Comparison of ENCODE assay signal across 11 cellular contexts in genomic region chr17:79006001-79006400, GRCh38. TPM values are rescaled to one million over a fixed set of nuclear protein-coding genes. Genes with fewer than 3 reads are reported as not detected.
DNase-seq lines count a peak whose midpoint lies in the region; ATAC-seq, FAIRE-seq and TF ChIP-seq lines count a peak whose summit lies in the region.
"Had no signal": no experiment of that assay in that cellular context is flagged by ENCODE, and none has a peak within 500 bp of the region (broad histone marks: within the 10 kb centered on the region; RNA-seq: fewer than 3 reads in every experiment).

No MANE protein-coding gene starts in this region.

- peaks cover 35% of the 10 kb centered on the region for H3K4me1 Mint-ChIP-seq in T-helper 2 cell treated with Interferon-gamma antibody and Interleukin-4, amounts not matched to agents 5 μg/mL and 100 μg/mL, for 36 hours (ENCODE audit: low read depth)

- H3K27ac ChIP-seq in Peyer's patch: peak overlapping the region in 3 of 4 donors; percentile 76 to 87 (median 78)
- H3K27ac ChIP-seq in keratinocyte (ENCODE audit: control insufficient read depth, insufficient read depth, low read length): peak overlapping the region; percentile 27
- H3K27ac ChIP-seq in sigmoid colon: no peak overlapping the region
- H3K27ac ChIP-seq: HL-60 had no signal

- H3K9me1 ChIP-seq in keratinocyte (ENCODE audit: control insufficient read depth, extremely low read depth, insufficient read depth, low read length): peaks cover 2% of the 10 kb centered on the region

- H3K36me3 Mint-ChIP-seq in T-helper 2 cell treated with Interferon-gamma antibody and Interleukin-4, amounts not matched to agents 5 μg/mL and 100 μg/mL, for 36 hours (ENCODE audit: low read depth): peaks cover 17% of the 10 kb centered on the region

- no peak for TF ChIP-seq POLR2A in Peyer's patch (IDR thresholded peaks at IDR 0.05)
- no peak for TF ChIP-seq POLR2A in sigmoid colon (IDR thresholded peaks at IDR 0.05)

- intact Hi-C loops in sigmoid colon (cut with DNase I): no loop called here

- no peak overlapping the region for H2AFZ ChIP-seq in keratinocyte (ENCODE audit: control insufficient read depth, low read length)

- H3K4me2 ChIP-seq in keratinocyte (ENCODE audit: control insufficient read depth, extremely low read depth, insufficient read depth, low read depth, low read length): peak overlapping the region; percentile 59

- H3K4me1 ChIP-seq in Peyer's patch (peaks cover 10 to 69% (median 17%) of the 10 kb centered on the region in 4 donors), keratinocyte (ENCODE audit: control insufficient read depth, extremely low read depth, insufficient read depth, low read length) (peaks cover 43% of the 10 kb centered on the region), sigmoid colon (peaks cover 0 to 42% (median 32%) of the 10 kb centered on the region in 4 donors)

- no peaks in the 10 kb centered on the region for H3K9me3 ChIP-seq in Peyer's patch
- no peaks in the 10 kb centered on the region for H3K9me3 ChIP-seq in keratinocyte (ENCODE audit: control insufficient read depth, low read depth, low read length)
- H3K9me3 ChIP-seq in sigmoid colon: no peaks in the 10 kb centered on the region
- H3K9me3 ChIP-seq: SK-N-SH had no signal

- H3K27me3 ChIP-seq in Peyer's patch (no peaks in the 10 kb centered on the region), keratinocyte (ENCODE audit: control insufficient read depth, extremely low read depth, insufficient read depth, low read length) (no peaks in the 10 kb centered on the region), sigmoid colon (no peaks in the 10 kb centered on the region)

- peaks cover 77% of the 10 kb centered on the region for H3K79me2 ChIP-seq in keratinocyte (ENCODE audit: control insufficient read depth, insufficient read depth, low read length)

- 16 to 71% methylated on average over 8 of the region's 8 CpGs for WGBS in sigmoid colon, 2 donors

- H3K4me3 ChIP-seq in Peyer's patch (peak overlapping the region in 1 of 4 donors; percentile 25), keratinocyte (ENCODE audit: control insufficient read depth in 2 of 3, extremely low read depth in 1 of 3, insufficient read depth in 2 of 3, low read depth in 1 of 3, low read length in 3 of 3) (no peak overlapping the region), sigmoid colon (no peak overlapping the region)

- peaks cover 5% of the 10 kb centered on the region for H4K20me1 ChIP-seq in keratinocyte (ENCODE audit: control insufficient read depth, extremely low read depth, insufficient read depth, low read length)

- peak overlapping the region; percentile 4 for H3K27ac Mint-ChIP-seq in T-helper 2 cell treated with Interferon-gamma antibody and Interleukin-4, amounts not matched to agents 5 μg/mL and 100 μg/mL, for 36 hours

- TF ChIP-seq EP300 in sigmoid colon (IDR thresholded peaks at IDR 0.05): no peak

- no peaks in the 10 kb centered on the region for H3K27me3 Mint-ChIP-seq in T-helper 2 cell treated with Interferon-gamma antibody and Interleukin-4, amounts not matched to agents 5 μg/mL and 100 μg/mL, for 36 hours (ENCODE audit: low read depth)

- ATAC-seq in HG03108 (IDR thresholded peaks at IDR 0.05; ENCODE audit: unreplicated experiment): no peak
- ATAC-seq in HG03354 (IDR thresholded peaks at IDR 0.05; ENCODE audit: poor library complexity, severe bottlenecking, unreplicated experiment): no peak

- TF ChIP-seq CTCF in Peyer's patch (IDR thresholded peaks at IDR 0.05): no peak
- no peak for TF ChIP-seq CTCF in keratinocyte (optimal IDR thresholded peaks at IDR 0.05 in 1 of 3, IDR thresholded peaks at IDR 0.05 in 1 of 3, conservative IDR thresholded peaks at IDR 0.05 in 1 of 3; ENCODE audit: extremely low read depth in 1 of 3, insufficient read depth in 2 of 3, low read length in 3 of 3)
- TF ChIP-seq CTCF in sigmoid colon (IDR thresholded peaks at IDR 0.05): no peak

- no peak overlapping the region for H3K4me3 Mint-ChIP-seq in T-helper 2 cell treated with Interferon-gamma antibody and Interleukin-4, amounts not matched to agents 5 μg/mL and 100 μg/mL, for 36 hours

- no peak for DNase-seq in T-helper 2 cell treated with Interferon-gamma antibody and Interleukin-4, amounts not matched to agents 5 μg/mL and 100 μg/mL, for 36 hours (ENCODE audit: low spot score)
- DNase-seq in T-helper 2 cell: no peak
- peak in 2 of 3 donors; percentile 46 to 63 for DNase-seq in Peyer's patch
- no peak for DNase-seq in keratinocyte (ENCODE audit: low read depth, low spot score)
- peak; percentile 29 for DNase-seq in sigmoid colon
- no peak for DNase-seq in urothelium cell line (ENCODE audit: low spot score)
- DNase-seq: NCI-H526 treated with DMSO at 0.1 percent for 48 hours, SK-N-SH had no signal

- H3K9me3 Mint-ChIP-seq in T-helper 2 cell treated with Interferon-gamma antibody and Interleukin-4, amounts not matched to agents 5 μg/mL and 100 μg/mL, for 36 hours: no peaks in the 10 kb centered on the region

- FAIRE-seq in keratinocyte (lab: Jason Lieb, UNC): no peak
- FAIRE-seq in urothelium cell line (lab: Jason Lieb, UNC): no peak

- dilution Hi-C loops in keratinocyte (cut with MboI; ENCODE audit: extremely low pct_ligation_motif_present, low sequenced_read_pairs): no loop called here

- H3K9ac ChIP-seq in keratinocyte (ENCODE audit: control insufficient read depth, extremely low read depth, insufficient read depth, low read length): no peak overlapping the region
- H3K9ac ChIP-seq: SK-N-SH had no signal

- H3K36me3 ChIP-seq in Peyer's patch (no peaks in the 10 kb centered on the region), keratinocyte (ENCODE audit: control insufficient read depth in 2 of 2, extremely low read depth in 1 of 2, insufficient read depth in 2 of 2, low read length in 2 of 2) (peaks cover 11 to 25% of the 10 kb centered on the region in 2 experiments), sigmoid colon (no peaks in the 10 kb centered on the region)

RNA-seq across cellular contexts. Expression of gene CANT1, which starts 3.6 kb away (rescaled TPM):
- total RNA-seq in Peyer's patch (100 to 1,000 TPM in 1 of 4 donors, 10 to 100 TPM in 3; 56.9 to 125 (median 80.0) TPM), sigmoid colon (10 to 100 TPM; 11.1 to 19.1 (median 13.4) TPM)
- polyA plus RNA-seq in keratinocyte (53.2 to 78.1 TPM (median 54.6 TPM) in 3 replicates), sigmoid colon (100 to 1,000 TPM in 1 of 3 donors, 10 to 100 TPM in 2; 51.1 to 132 (median 60.3) TPM)
- 14.4 TPM for polyA plus RNA-seq in keratinocyte (2011; ENCODE audit: low read depth)
- polyA plus RNA-seq in keratinocyte (2011; cell fraction: cytosol; rRNA removed): 46.5 and 62.9 TPM in 2 replicates
- polyA plus RNA-seq in keratinocyte (2011; cell fraction: nucleus; rRNA removed): 101 and 111 TPM in 2 replicates
- polyA plus RNA-seq in keratinocyte (2012; ENCODE audit: low replicate concordance): 37.7 and 65.6 TPM in 2 replicates
- 62.2 to 79.7 TPM (median 66.9 TPM) in 3 replicates for polyA minus RNA-seq in keratinocyte
- polyA minus RNA-seq in keratinocyte (2011; cell fraction: cytosol; rRNA and poly(A)+ RNA removed): 106 TPM
- polyA minus RNA-seq in keratinocyte (2011; cell fraction: nucleus; rRNA and poly(A)+ RNA removed): 120 and 137 TPM in 2 replicates

RNA-seq across cellular contexts. Expression of gene C1QTNF1, which starts 18.0 kb away (rescaled TPM):
- total RNA-seq in Peyer's patch (10 to 100 TPM in 3 of 4 donors, 1 to 10 TPM in 1; 6.3 to 20.6 (median 14.3) TPM), sigmoid colon (10 to 100 TPM; 14.8 to 31.4 (median 26.2) TPM)
- polyA plus RNA-seq in keratinocyte (6.6 to 17.2 TPM (median 14.3 TPM) in 3 replicates), sigmoid colon (10 to 100 TPM in 1 of 3 donors, 1 to 10 TPM in 2; 1.4 to 34.6 (median 4.8) TPM)
- polyA plus RNA-seq in keratinocyte (2011; ENCODE audit: low read depth): 0.25 TPM
- polyA plus RNA-seq in keratinocyte (2011; cell fraction: cytosol; rRNA removed): 9.6 and 17.3 TPM in 2 replicates
- polyA plus RNA-seq in keratinocyte (2011; cell fraction: nucleus; rRNA removed): 22.3 and 34.7 TPM in 2 replicates
- 1.2 and 18.7 TPM in 2 replicates for polyA plus RNA-seq in keratinocyte (2012; ENCODE audit: low replicate concordance)
- polyA minus RNA-seq in keratinocyte: 7.8 to 26.3 TPM (median 17.1 TPM) in 3 replicates
- polyA minus RNA-seq in keratinocyte (2011; cell fraction: cytosol; rRNA and poly(A)+ RNA removed): 31.3 TPM
- polyA minus RNA-seq in keratinocyte (2011; cell fraction: nucleus; rRNA and poly(A)+ RNA removed): 28.9 and 39.9 TPM in 2 replicates

RNA-seq across cellular contexts. Expression of gene LGALS3BP, which starts 26.3 kb away (rescaled TPM):
- total RNA-seq in Peyer's patch: 1,000 to 10,000 TPM in 3 of 4 donors, 100 to 1,000 TPM in 1; 202 to 2,181 (median 1,427) TPM
- 53.0 to 137 TPM (median 97.1 TPM) in 3 replicates for polyA plus RNA-seq in keratinocyte
- 16.5 TPM for polyA plus RNA-seq in keratinocyte (2011; ENCODE audit: low read depth)
- 63.1 and 93.6 TPM in 2 replicates for polyA plus RNA-seq in keratinocyte (2011; cell fraction: cytosol; rRNA removed)
- polyA plus RNA-seq in keratinocyte (2011; cell fraction: nucleus; rRNA removed): 277 and 483 TPM in 2 replicates
- polyA plus RNA-seq in keratinocyte (2012; ENCODE audit: low replicate concordance): 33.5 and 219 TPM in 2 replicates
- polyA minus RNA-seq in keratinocyte: 91.3 to 288 TPM (median 137 TPM) in 3 replicates
- polyA minus RNA-seq in keratinocyte (2011; cell fraction: cytosol; rRNA and poly(A)+ RNA removed): 237 TPM
- 457 and 590 TPM in 2 replicates for polyA minus RNA-seq in keratinocyte (2011; cell fraction: nucleus; rRNA and poly(A)+ RNA removed)
- 100 to 1,000 TPM; 134 to 277 (median 186) TPM for total RNA-seq in sigmoid colon
- polyA plus RNA-seq in sigmoid colon: 100 to 1,000 TPM in 2 of 3 donors, 10 to 100 TPM in 1; 92.5 to 415 (median 138) TPM

Comparison
In these comparisons a context has a peak if more than half of its experiments do, and no peak if none do; other contexts are left out.
1. DNase-seq: peak in Peyer's patch (2 of 3) and sigmoid colon (single experiment); none in T-helper 2 cell treated with Interferon-gamma antibody and Interleukin-4, amounts not matched to agents 5 μg/mL and 100 μg/mL, for 36 hours (single experiment), T-helper 2 cell (0 of 5), keratinocyte (single experiment) and urothelium cell line (single experiment).
2. H3K27ac ChIP-seq: peak in Peyer's patch (3 of 4) and keratinocyte (single experiment); none in sigmoid colon (0 of 4).